Comparison of ENCODE assay signal across 8 cellular contexts in the genomic region with DNA sequence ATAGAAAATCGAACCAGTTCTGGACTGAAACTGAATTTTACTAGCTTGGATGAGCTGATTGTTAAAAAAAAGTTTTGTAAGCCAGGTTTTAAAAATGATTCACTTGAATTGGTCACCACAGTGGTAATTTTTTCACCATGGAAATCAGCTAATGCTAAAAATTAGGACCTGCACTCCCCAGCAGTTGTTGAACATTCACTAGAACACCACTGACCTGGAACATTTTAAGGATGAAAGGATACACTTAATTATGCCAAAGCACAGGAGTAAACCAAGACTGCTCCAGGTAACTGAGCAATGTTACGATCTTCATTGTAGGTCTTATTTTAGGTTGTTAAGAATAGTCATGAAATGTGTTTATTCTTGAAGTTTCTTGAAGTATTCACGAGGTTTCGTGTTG.
"Had no signal": no experiment of that assay in that cellular context is flagged by ENCODE, and none has a peak within 500 bp of the region (broad histone marks: within the 10 kb centered on the region; RNA-seq: fewer than 3 reads in every experiment).

No MANE protein-coding gene starts in this region.

- H3K4me3 ChIP-seq: GM23338, K562 had no signal

- H3K4me3 Mint-ChIP-seq: GM23338, H9 had no signal

- DNase-seq: H9, HCEC 1CT, IMR-90 had no signal

- H3K4me2 ChIP-seq: GM23338 had no signal

- H2AFZ ChIP-seq: GM23338 had no signal

- H3K27ac Mint-ChIP-seq: GM23338 had no signal

- H3K4me1 Mint-ChIP-seq: GM23338 had no signal

- H3K9me3 Mint-ChIP-seq: H9 had no signal

- FAIRE-seq: H1, H54, HTR-8/SVneo, K562 had no signal
